Comparison of ENCODE assay signal across 8 cellular contexts in the genomic region with DNA sequence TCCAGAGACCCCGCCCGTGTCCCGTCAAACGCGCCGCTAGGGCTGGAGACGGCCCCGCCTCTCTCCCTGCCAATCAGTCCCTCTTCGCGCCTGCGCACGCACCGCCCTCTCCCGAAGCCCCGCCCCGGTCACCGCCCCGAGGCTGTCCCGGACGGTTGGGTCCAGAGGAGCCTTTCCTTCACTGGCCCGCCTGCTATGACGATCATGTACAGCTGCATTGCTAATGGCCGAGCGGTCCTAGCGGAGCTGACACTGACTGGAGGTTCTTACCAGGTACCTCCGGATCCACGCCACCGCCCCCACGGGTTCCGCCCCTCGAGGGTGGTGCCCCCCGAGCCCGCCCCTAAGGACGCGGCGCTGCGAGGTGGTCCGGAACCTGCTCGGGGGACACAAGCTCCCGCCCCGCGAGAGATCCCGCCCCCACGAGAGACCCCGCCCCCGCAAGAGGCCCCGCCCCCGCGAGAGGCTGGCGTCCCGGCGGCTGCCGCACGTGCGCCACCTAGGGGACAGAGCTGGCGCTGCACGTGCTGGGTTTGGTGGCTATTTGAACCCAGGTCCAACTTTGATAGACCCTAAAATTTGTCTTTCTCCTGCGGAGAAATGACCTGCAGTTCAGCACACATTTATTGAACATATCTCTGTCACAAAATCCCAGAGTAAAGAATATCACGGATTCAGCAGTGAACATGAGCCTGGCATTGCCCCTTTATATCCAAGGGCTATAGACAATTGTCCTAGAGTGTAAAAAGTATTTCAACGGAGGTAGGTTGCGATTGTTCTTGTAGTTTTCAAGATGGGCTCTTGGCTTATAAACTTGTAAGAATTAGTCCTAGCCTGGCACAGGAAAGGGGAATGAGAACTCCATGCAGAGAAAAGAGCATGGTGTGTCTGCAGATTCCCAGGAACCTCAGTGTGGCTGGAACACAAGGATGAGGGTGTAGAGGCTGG.
A peak's percentile ranks its signal among the peaks of the same experiment; 100 is the strongest.
DNase-seq lines count a peak whose midpoint lies in the region; TF ChIP-seq lines count a peak whose summit lies in the region.

No MANE protein-coding gene starts in this region.

- H3K27ac ChIP-seq in neutrophil (peak overlapping the region; percentile 90), substantia nigra (ENCODE audit: low read depth, low read length, poor library complexity, severe bottlenecking) (peak overlapping the region; percentile 50)

- in situ Hi-C loops in SK-MEL-5 (cut with HindIII; ENCODE audit: low pct_unique_long_range_greater_than_20kb, low sequenced_read_pairs) = no loop called here

- CTCF ChIA-PET in activated naive CD4-positive, alpha-beta T cell treated with anti-CD3 and anti-CD28 coated beads, Interleukin-2, amount 10 ng/mL, durations not matched to agents 7 days and 5 days (lab: Charles Lee) = interaction anchor here (0.6 to 3.4 kb wide), 6 partner anchors 8 to 740 kb away, joined by 3 to 15 read pairs (median 4); no protein-coding TSS in a partner anchor

- H3K27me3 ChIP-seq in neutrophil = peaks cover 34% of the 10 kb centered on the region

- DNase-seq in GF-D8 (lab: John Stamatoyannopoulos, UW) (peak; percentile 84), HFFc6 (peak; percentile 98), MV-4-11 (lab: John Stamatoyannopoulos, UW) (peak; percentile 99), SK-MEL-5 (ENCODE audit: low read depth, low spot score) (peak; percentile 97), germinal center (ENCODE audit: low spot score) (peak; percentile 97), substantia nigra (lab: John Stamatoyannopoulos, UW) (peak; percentile 77 to 99 (median 98))
- peak; percentile 99 for DNase-seq in activated naive CD4-positive, alpha-beta T cell treated with anti-CD3 and anti-CD28 coated beads, Interleukin-2, amount 10 ng/mL, durations not matched to agents 7 days and 5 days

- H3K27ac Mint-ChIP-seq in HFFc6 = no peak overlapping the region
- peak overlapping the region; percentile 81 for H3K27ac Mint-ChIP-seq in activated naive CD4-positive, alpha-beta T cell treated with anti-CD3 and anti-CD28 coated beads, Interleukin-2, amount 10 ng/mL, durations not matched to agents 7 days and 5 days

- H3K9me3 Mint-ChIP-seq in HFFc6 = no peaks in the 10 kb centered on the region
- H3K9me3 Mint-ChIP-seq in activated naive CD4-positive, alpha-beta T cell treated with anti-CD3 and anti-CD28 coated beads, Interleukin-2, amount 10 ng/mL, durations not matched to agents 7 days and 5 days = no peaks in the 10 kb centered on the region

- H3K9me3 ChIP-seq in neutrophil = no peaks in the 10 kb centered on the region

- H3K4me1 ChIP-seq in neutrophil (ENCODE audit: control insufficient read depth in 1 of 2, insufficient read depth in 1 of 2, low read depth in 1 of 2, low read length in 1 of 2) = peaks cover 12 to 15% of the 10 kb centered on the region in 2 experiments

- H3K4me3 Mint-ChIP-seq in HFFc6 = peak overlapping the region; percentile 82
- peak overlapping the region; percentile 70 for H3K4me3 Mint-ChIP-seq in activated naive CD4-positive, alpha-beta T cell treated with anti-CD3 and anti-CD28 coated beads, Interleukin-2, amount 10 ng/mL, durations not matched to agents 7 days and 5 days

- no peaks in the 10 kb centered on the region for H3K36me3 Mint-ChIP-seq in HFFc6 (ENCODE audit: low read depth)
- no peaks in the 10 kb centered on the region for H3K36me3 Mint-ChIP-seq in activated naive CD4-positive, alpha-beta T cell treated with anti-CD3 and anti-CD28 coated beads, Interleukin-2, amount 10 ng/mL, durations not matched to agents 7 days and 5 days

- peaks cover 14% of the 10 kb centered on the region for H3K4me1 Mint-ChIP-seq in HFFc6 (ENCODE audit: low read depth)
- H3K4me1 Mint-ChIP-seq in activated naive CD4-positive, alpha-beta T cell treated with anti-CD3 and anti-CD28 coated beads, Interleukin-2, amount 10 ng/mL, durations not matched to agents 7 days and 5 days = peaks cover 15% of the 10 kb centered on the region

- H3K4me3 ChIP-seq in neutrophil (ENCODE audit: low read depth in 1 of 2, low read length in 1 of 2) = peak overlapping the region; percentile 55 to 78

- TF ChIP-seq CTCF in HFFc6 (IDR thresholded peaks at IDR 0.05) = peak; percentile 95
- TF ChIP-seq CTCF in neutrophil (IDR thresholded peaks at IDR 0.05) = peak; percentile 98

- no peaks in the 10 kb centered on the region for H3K36me3 ChIP-seq in neutrophil

- H3K27me3 Mint-ChIP-seq in HFFc6 (ENCODE audit: insufficient read depth) = peaks cover 3% of the 10 kb centered on the region
- peaks cover 41% of the 10 kb centered on the region for H3K27me3 Mint-ChIP-seq in activated naive CD4-positive, alpha-beta T cell treated with anti-CD3 and anti-CD28 coated beads, Interleukin-2, amount 10 ng/mL, durations not matched to agents 7 days and 5 days

Comparison
In these comparisons a context has a peak if more than half of its experiments do, and no peak if none do; other contexts are left out.
1. Peak in every context shown above with its lines: DNase-seq, H3K4me3 ChIP-seq and H3K27ac ChIP-seq.